8 cellular contexts compared by ENCODE assay signal in genomic region chr18:62717850-62718229, GRCh38.
DNase-seq lines count a peak whose midpoint lies in the region; TF ChIP-seq lines count a peak whose summit lies in the region.

No MANE protein-coding gene starts in this region.

- H3K4me3 ChIP-seq in AG09309 (ENCODE audit: control insufficient read depth, low read depth, low read length), result peak overlapping the region; percentile 53
- peak overlapping the region; percentile 51 for H3K4me3 ChIP-seq in LNCaP clone FGC (ENCODE audit: low read depth, low read length)
- peak overlapping the region; percentile 83 for H3K4me3 ChIP-seq in choroid plexus epithelial cell (ENCODE audit: low read depth, low read length)
- peak overlapping the region; percentile 55 to 71 for H3K4me3 ChIP-seq in muscle layer of colon (ENCODE audit: low read depth in 1 of 2, low read length in 2 of 2)
- no peak overlapping the region for H3K4me3 ChIP-seq in effector memory CD4-positive, alpha-beta T cell (ENCODE audit: insufficient read depth, low read depth, low read length, poor library complexity, severe bottlenecking)

- peaks cover 24% of the 10 kb centered on the region for H3K4me1 ChIP-seq in muscle layer of colon (ENCODE audit: insufficient read depth, low read length)
- H3K4me1 ChIP-seq in effector memory CD4-positive, alpha-beta T cell (ENCODE audit: control insufficient read depth, insufficient read depth, low read length, poor library complexity, severe bottlenecking), result peaks cover 16% of the 10 kb centered on the region

- H3K27me3 ChIP-seq in muscle layer of colon (ENCODE audit: control insufficient read depth in 1 of 2, insufficient read depth in 2 of 2, low read length in 2 of 2), result no peaks in the 10 kb centered on the region
- H3K27me3 ChIP-seq in effector memory CD4-positive, alpha-beta T cell (replicated peaks; ENCODE audit: control insufficient read depth, insufficient read depth, low read length, poor library complexity, severe bottlenecking), result no peaks in the 10 kb centered on the region

- DNase-seq in AG09309 (ENCODE audit: low read depth) (no peak), LNCaP clone FGC (ENCODE audit: low read depth) (no peak), choroid plexus epithelial cell (ENCODE audit: low read depth) (peak; percentile 64), NCI-H2171 treated with DMSO at 0.1 percent for 48 hours (lab: John Stamatoyannopoulos, UW) (no peak), DMS153 treated with DMSO at 0.1 percent for 48 hours (lab: John Stamatoyannopoulos, UW; ENCODE audit: unreplicated experiment) (no peak), NOMO-1 (lab: John Stamatoyannopoulos, UW; ENCODE audit: unreplicated experiment in 2 of 2) (no peak)
- DNase-seq in effector memory CD4-positive, alpha-beta T cell, result no peak

- H3K36me3 ChIP-seq in muscle layer of colon (ENCODE audit: insufficient read depth, low read length), result no peaks in the 10 kb centered on the region
- H3K36me3 ChIP-seq in effector memory CD4-positive, alpha-beta T cell (ENCODE audit: control insufficient read depth, insufficient read depth, low read length), result no peaks in the 10 kb centered on the region

- H3K9me3 ChIP-seq in muscle layer of colon (ENCODE audit: low read length), result no peaks in the 10 kb centered on the region
- no peaks in the 10 kb centered on the region for H3K9me3 ChIP-seq in effector memory CD4-positive, alpha-beta T cell (ENCODE audit: control insufficient read depth, low read length)

- peak overlapping the region; percentile 7 for H3K9ac ChIP-seq in muscle layer of colon (ENCODE audit: low read length)

- no peak overlapping the region for H3K27ac ChIP-seq in muscle layer of colon (ENCODE audit: low read depth, low read length)
- H3K27ac ChIP-seq in effector memory CD4-positive, alpha-beta T cell (ENCODE audit: insufficient read depth, low read length, poor library complexity, severe bottlenecking), result no peak overlapping the region

- TF ChIP-seq CTCF in AG09309 (IDR thresholded peaks at IDR 0.05; ENCODE audit: control insufficient read depth, insufficient read depth, low read depth, low read length, missing control alignments), result no peak
- no peak for TF ChIP-seq CTCF in LNCaP clone FGC (IDR thresholded peaks at IDR 0.05; ENCODE audit: control insufficient read depth, extremely low read depth, insufficient read depth)
- TF ChIP-seq CTCF in choroid plexus epithelial cell (conservative IDR thresholded peaks at IDR 0.05; ENCODE audit: low read depth, low read length), result no peak
